ENCODE assay signal across 19 cellular contexts in the genomic region with DNA sequence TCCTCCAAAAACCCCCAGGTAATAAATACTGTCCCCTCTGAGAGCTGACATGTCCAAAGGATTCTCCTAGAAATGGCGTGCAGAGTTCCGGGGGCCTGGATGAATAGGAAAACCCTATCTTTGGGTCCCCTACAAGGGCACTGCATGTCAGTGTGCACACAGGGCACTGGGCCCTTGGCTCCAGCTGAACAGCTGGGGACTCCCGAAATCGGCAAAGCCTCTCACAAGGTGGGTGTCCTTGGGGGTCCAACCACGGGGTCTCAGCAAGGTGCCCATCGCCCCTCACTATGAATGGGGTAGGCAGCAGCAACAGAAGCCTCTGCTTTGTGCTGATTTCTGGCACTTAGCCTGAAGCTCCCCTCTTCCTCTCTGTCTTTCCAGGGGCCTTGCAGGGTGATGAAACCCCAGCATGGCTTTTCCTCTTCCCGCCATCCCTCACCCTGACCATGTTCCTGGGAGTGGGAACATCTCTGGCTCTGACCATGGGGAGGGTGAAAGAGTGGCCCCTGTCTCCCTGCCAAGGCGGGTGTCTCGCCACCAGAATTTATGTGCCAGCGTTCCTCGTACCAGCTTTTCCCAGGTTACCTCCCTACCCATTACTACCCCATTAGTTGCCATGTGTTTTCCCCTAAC. TPM values are rescaled to one million over a fixed set of nuclear protein-coding genes. Genes with fewer than 3 reads are reported as not detected.
DNase-seq lines count a peak whose midpoint lies in the region; ATAC-seq and TF ChIP-seq lines count a peak whose summit lies in the region.
"Had no signal": no experiment of that assay in that cellular context is flagged by ENCODE, and none has a peak within 500 bp of the region (broad histone marks: within the 10 kb centered on the region; RNA-seq: fewer than 3 reads in every experiment).

No MANE protein-coding gene starts in this region.

- no peak overlapping the region for H3K4ac ChIP-seq in H9 (ENCODE audit: low read depth, low read length)

- intact Hi-C loops in sigmoid colon (cut with DNase I): no loop called here

- H3K79me2 ChIP-seq in H9 (ENCODE audit: insufficient read depth, low read length): no peaks in the 10 kb centered on the region

- H3K23ac ChIP-seq in H9 (ENCODE audit: insufficient read length, low read depth, low read length): no peak overlapping the region

- H3K4me3 ChIP-seq in mesodermal cell (ENCODE audit: extremely low read depth, insufficient read depth, low read length, poor library complexity, severe bottlenecking) (no peak overlapping the region), sigmoid colon (no peak overlapping the region)

- H2AFZ ChIP-seq in H9 (ENCODE audit: low read length): no peak overlapping the region

- no peak for TF ChIP-seq POLR2A in sigmoid colon (IDR thresholded peaks at IDR 0.05)

- H3K18ac ChIP-seq in H9 (ENCODE audit: insufficient read length, low read depth, low read length): peak overlapping the region; percentile 68

- H2AK5ac ChIP-seq in H9 (ENCODE audit: insufficient read length, low read length): no peak overlapping the region

- no peaks in the 10 kb centered on the region for H3K23me2 ChIP-seq in H9 (ENCODE audit: insufficient read length, low read depth, low read length, poor library complexity, severe bottlenecking)

- H3K36me3 Mint-ChIP-seq in H9 (ENCODE audit: insufficient read depth in 1 of 3, low read depth in 3 of 3) (no peaks in the 10 kb centered on the region), brain (peaks cover 36% of the 10 kb centered on the region)

- H3K27ac ChIP-seq in H9 (ENCODE audit: insufficient read length, low read depth, low read length) (no peak overlapping the region), mesodermal cell (ENCODE audit: low read depth, low read length, severe bottlenecking) (peak overlapping the region; percentile 64), sigmoid colon (no peak overlapping the region)
- H3K27ac ChIP-seq: C4-2B, HL-60 had no signal

- H3K9me3 ChIP-seq in H9 (ENCODE audit: control insufficient read depth, low read depth, low read length): no peaks in the 10 kb centered on the region
- no peaks in the 10 kb centered on the region for H3K9me3 ChIP-seq in mesodermal cell (ENCODE audit: control insufficient read depth, low read length)
- no peaks in the 10 kb centered on the region for H3K9me3 ChIP-seq in sigmoid colon

- no peak overlapping the region for H2BK20ac ChIP-seq in H9 (ENCODE audit: low read depth, low read length, poor library complexity, severe bottlenecking)

- no peak overlapping the region for H2BK5ac ChIP-seq in H9 (ENCODE audit: insufficient read length, low read length)

- no peak overlapping the region for H2BK12ac ChIP-seq in H9 (ENCODE audit: insufficient read length, low read depth, low read length)

- H3K9me3 Mint-ChIP-seq in H9 (no peaks in the 10 kb centered on the region), brain (peaks cover 0 to 10% (median 0%) of the 10 kb centered on the region in 5 experiments)

- H3K27me3 Mint-ChIP-seq in H9 (ENCODE audit: low read depth) (peaks cover 27% of the 10 kb centered on the region), brain (peaks cover 30% of the 10 kb centered on the region)

- no peak overlapping the region for H3K56ac ChIP-seq in H9 (ENCODE audit: insufficient read length, low read depth, low read length)

- no peaks in the 10 kb centered on the region for H4K20me1 ChIP-seq in H9 (ENCODE audit: control insufficient read depth, insufficient read depth, insufficient read length)

- no peak overlapping the region for H4K8ac ChIP-seq in H9 (replicated peaks; ENCODE audit: insufficient read length, low read depth, low read length)

- H2BK15ac ChIP-seq in H9 (ENCODE audit: low read depth, low read length): no peak overlapping the region

- no peaks in the 10 kb centered on the region for H3K36me3 ChIP-seq in mesodermal cell (ENCODE audit: control insufficient read depth, insufficient read depth, low read length)
- H3K36me3 ChIP-seq in sigmoid colon: no peaks in the 10 kb centered on the region

- no peak overlapping the region for H3K9ac ChIP-seq in H9 (ENCODE audit: extremely low read depth, insufficient read length, low read length)

- H4K5ac ChIP-seq in H9 (ENCODE audit: insufficient read length, low read depth, low read length): no peak overlapping the region

- H4K91ac ChIP-seq in H9 (ENCODE audit: insufficient read length, low read depth, low read length): no peak overlapping the region

- H3K4me1 ChIP-seq in H9 (ENCODE audit: insufficient read depth, low read length) (peaks cover 5% of the 10 kb centered on the region; the same call in 1 of the 2 replicates), mesodermal cell (ENCODE audit: control insufficient read depth, insufficient read depth, low read length, poor library complexity, severe bottlenecking) (peaks cover 15% of the 10 kb centered on the region), sigmoid colon (no peaks in the 10 kb centered on the region)

- H3K27ac Mint-ChIP-seq in H9 (no peak overlapping the region), brain (peak overlapping the region; percentile 5 to 98 (median 94))

- TF ChIP-seq CTCF in H9 (conservative IDR thresholded peaks at IDR 0.05) (no peak), brain (conservative IDR thresholded peaks at IDR 0.05) (no peak), sigmoid colon (IDR thresholded peaks at IDR 0.05) (no peak)

- ATAC-seq in GM19452 (IDR thresholded peaks at IDR 0.05; ENCODE audit: unreplicated experiment): no peak

- no peaks in the 10 kb centered on the region for H3K79me1 ChIP-seq in H9 (ENCODE audit: insufficient read depth, low read depth, low read length, poor library complexity, severe bottlenecking)

- DNase-seq in H9 (no peak), sigmoid colon (peak; percentile 39), dedifferentiated amniotic fluid mesenchymal stem cell (ENCODE audit: extremely low spot score) (no peak), NCI-H1694 (lab: John Stamatoyannopoulos, UW) (no peak)
- DNase-seq: ACHN; DMS79 treated with DMSO at 0.1 percent for 48 hours; HCEC 1CT; MM.1S; NCI-H1092 treated with DMSO at 0.1 percent for 48 hours; NCI-H146; NCI-H2081 treated with DMSO at 0.1 percent for 48 hours; NCI-H748 treated with DMSO at 0.1 percent for 48 hours; NK-92 treated with Interleukin-12 subunit alpha and Interleukin-12 subunit beta, amount 100 ng/mL, for 24 hours had no signal

- no peak for TF ChIP-seq EP300 in sigmoid colon (IDR thresholded peaks at IDR 0.05)

- no CpG with 5 or more reads among the region's 11 CpGs for WGBS in H9 (ENCODE audit: extremely low coverage, insufficient read length, low lambda C conversion rate)
- WGBS in mesodermal cell (ENCODE audit: insufficient coverage in 2 of 2), 2 experiments: 91 to 95% methylated on average over 9 to 10 of the region's 11 CpGs
- 79 to 86% methylated on average over 11 of the region's 11 CpGs for WGBS in sigmoid colon, 2 donors

- no peaks in the 10 kb centered on the region for H3K27me3 ChIP-seq in H9 (ENCODE audit: insufficient read depth, low read length)
- H3K27me3 ChIP-seq in sigmoid colon: peaks cover 0 to 26% (median 0%) of the 10 kb centered on the region in 3 donors

- H3T11ph ChIP-seq in H9 (ENCODE audit: low read length): no peak overlapping the region

- H3K4me3 Mint-ChIP-seq in H9 (0 out of 5 replicates have a peak overlapping the region, but pooled peaks of 1 of the 2 experiments have one; percentile 46), brain (peak overlapping the region in 4 of 5 experiments; percentile 11 to 70 (median 34))

- H2BK120ac ChIP-seq in H9 (ENCODE audit: low read depth, low read length, poor library complexity, severe bottlenecking): no peak overlapping the region

- H3K4me1 Mint-ChIP-seq in H9 (peaks cover 24% of the 10 kb centered on the region in 2 experiments), brain (peaks cover 77% of the 10 kb centered on the region)

- H3K14ac ChIP-seq in H9 (ENCODE audit: insufficient read depth, low read length): peak overlapping the region; percentile 16; the same call in 1 of the 2 replicates

- H3K4me2 ChIP-seq in H9 (ENCODE audit: insufficient read depth, insufficient read length, low read length): no peak overlapping the region

RNA-seq across cellular contexts. Expression of a gene that starts 46.0 kb away (rescaled TPM):
- total RNA-seq in H9 (2021): 0.46 and 0.57 TPM in 2 replicates
- 24.9 TPM for polyA plus RNA-seq in brain (ENCODE audit: insufficient read depth, low read depth, low replicate concordance)
- polyA plus RNA-seq in mesodermal cell (2013, experiment 1 of 2): 2.5 TPM
- 1.3 TPM for polyA plus RNA-seq in mesodermal cell (2013, experiment 2 of 2)
- 1 to 10 TPM in 1 of 4 donors, under 1 TPM in 3; 0.33 to 1.4 (median 0.70) TPM for total RNA-seq in sigmoid colon
- polyA plus RNA-seq in sigmoid colon: under 1 TPM in 2 of 3 donors, not detected in 1; under 0.01 to 0.48 TPM
- total RNA-seq: HT1080 had no signal

Comparison
In these comparisons a context has a peak if more than half of its experiments do, and no peak if none do; other contexts are left out.
1. H3K27ac Mint-ChIP-seq: peak in brain (5 of 5); none in H9 (0 of 3).